ENCODE assay signal across 20 cellular contexts in the genomic region with DNA sequence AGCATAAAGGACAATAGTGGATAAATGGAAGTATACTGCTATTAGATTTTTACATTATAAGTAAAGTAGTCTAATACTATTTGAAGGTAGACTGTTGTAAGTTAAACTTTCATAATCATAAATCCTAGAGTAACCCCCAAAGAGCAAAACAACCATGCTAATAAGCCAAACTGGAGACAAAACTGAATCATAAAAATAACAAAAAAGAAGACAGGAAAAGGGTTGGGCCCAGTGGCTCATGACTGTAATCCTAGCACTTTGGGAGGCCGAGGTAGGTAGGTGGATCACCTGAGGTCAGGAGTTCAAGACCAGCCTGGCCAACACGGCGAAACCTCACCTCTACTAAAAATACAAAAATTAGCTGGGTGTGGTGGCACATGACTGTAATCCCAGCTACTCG. TPM values are rescaled to one million over a fixed set of nuclear protein-coding genes. Genes with fewer than 3 reads are reported as not detected.
DNase-seq lines count a peak whose midpoint lies in the region; ATAC-seq, FAIRE-seq and TF ChIP-seq lines count a peak whose summit lies in the region.
"Had no signal": no experiment of that assay in that cellular context is flagged by ENCODE, and none has a peak within 500 bp of the region (broad histone marks: within the 10 kb centered on the region; RNA-seq: fewer than 3 reads in every experiment).

No MANE protein-coding gene starts in this region.

- dilution Hi-C loops in keratinocyte (cut with MboI; ENCODE audit: extremely low pct_ligation_motif_present, low sequenced_read_pairs), result no loop called here

- peaks cover 4% of the 10 kb centered on the region; the same call in 1 of the 2 replicates for H3K36me3 ChIP-seq in RWPE2 (ENCODE audit: low read depth)
- H3K36me3 ChIP-seq in keratinocyte (ENCODE audit: control insufficient read depth in 2 of 2, extremely low read depth in 1 of 2, insufficient read depth in 2 of 2, low read length in 2 of 2), result peaks cover 5 to 7% of the 10 kb centered on the region in 2 experiments
- H3K36me3 ChIP-seq in gastrocnemius medialis, result no peaks in the 10 kb centered on the region
- no peaks in the 10 kb centered on the region for H3K36me3 ChIP-seq in left ventricle myocardium inferior

- in situ Hi-C loops in Caki2 (cut with HindIII; ENCODE audit: low pct_unique_long_range_greater_than_20kb, low sequenced_read_pairs), result no loop called here
- in situ Hi-C loops in gastrocnemius medialis (cut with MboI; ENCODE audit: low sequenced_read_pairs in 4 of 4), result no loop called here

- no peak overlapping the region for H3K9ac ChIP-seq in keratinocyte (ENCODE audit: control insufficient read depth, extremely low read depth, insufficient read depth, low read length)

- H3K79me2 ChIP-seq in keratinocyte (ENCODE audit: control insufficient read depth, insufficient read depth, low read length), result peaks cover 94% of the 10 kb centered on the region

- H2AFZ ChIP-seq in keratinocyte (ENCODE audit: control insufficient read depth, low read length), result no peak overlapping the region

- H3K27ac ChIP-seq in RWPE2 (ENCODE audit: poor library complexity, severe bottlenecking) (peak overlapping the region; percentile 59), keratinocyte (ENCODE audit: control insufficient read depth, insufficient read depth, low read length) (peak overlapping the region; percentile 62), gastrocnemius medialis (peak overlapping the region; percentile 37 to 78 (median 54)), left ventricle myocardium inferior (replicated peaks) (no peak overlapping the region)
- H3K27ac ChIP-seq: C4-2B had no signal

- no peak for TF ChIP-seq POLR2A in gastrocnemius medialis (IDR thresholded peaks at IDR 0.05)

- H3K27me3 ChIP-seq in RWPE2 (ENCODE audit: insufficient read depth, poor library complexity, severe bottlenecking) (no peaks in the 10 kb centered on the region), keratinocyte (ENCODE audit: control insufficient read depth, extremely low read depth, insufficient read depth, low read length) (no peaks in the 10 kb centered on the region), gastrocnemius medialis (no peaks in the 10 kb centered on the region), left ventricle myocardium inferior (ENCODE audit: low read depth) (no peaks in the 10 kb centered on the region)
- H3K27me3 ChIP-seq: MG63 had no signal

- H3K9me3 ChIP-seq in RWPE2 (ENCODE audit: severe bottlenecking) (no peaks in the 10 kb centered on the region), keratinocyte (ENCODE audit: control insufficient read depth, low read depth, low read length) (no peaks in the 10 kb centered on the region), gastrocnemius medialis (no peaks in the 10 kb centered on the region), left ventricle myocardium inferior (replicated peaks) (no peaks in the 10 kb centered on the region)
- H3K9me3 ChIP-seq: MG63 had no signal

- H3K4me2 ChIP-seq in keratinocyte (ENCODE audit: control insufficient read depth, extremely low read depth, insufficient read depth, low read depth, low read length), result peak overlapping the region; percentile 55

- DNase-seq in Caki2 (ENCODE audit: low read depth) (peak; percentile 37), RWPE2 (ENCODE audit: low spot score) (no peak), keratinocyte (ENCODE audit: low read depth, low spot score) (no peak), gastrocnemius medialis (no peak), left ventricle myocardium inferior (no peak), AG08396 (ENCODE audit: low spot score) (no peak), NOMO-1 (lab: John Stamatoyannopoulos, UW; ENCODE audit: unreplicated experiment in 2 of 2) (no peak)
- DNase-seq: DMS 273 treated with DMSO at 0.1 percent for 48 hours, GDM1, KG1, MG63, NCI-H1092 treated with DMSO at 0.1 percent for 48 hours, NCI-H1694 treated with DMSO at 0.1 percent for 48 hours, NCI-H2107, NCI-H2227 treated with DMSO at 0.1 percent for 48 hours, NCI-H524 had no signal

- no peaks in the 10 kb centered on the region for H3K9me1 ChIP-seq in keratinocyte (ENCODE audit: control insufficient read depth, extremely low read depth, insufficient read depth, low read length)

- H3K4me1 ChIP-seq in RWPE2 (ENCODE audit: insufficient read depth, poor library complexity, severe bottlenecking) (peaks cover 43% of the 10 kb centered on the region), keratinocyte (ENCODE audit: control insufficient read depth, extremely low read depth, insufficient read depth, low read length) (peaks cover 46% of the 10 kb centered on the region), gastrocnemius medialis (peaks cover 65 to 68% of the 10 kb centered on the region in 2 donors), left ventricle myocardium inferior (peaks cover 70% of the 10 kb centered on the region)

- H4K20me1 ChIP-seq in keratinocyte (ENCODE audit: control insufficient read depth, extremely low read depth, insufficient read depth, low read length), result no peaks in the 10 kb centered on the region

- ATAC-seq in RWPE2 (ENCODE audit: low read depth) (peak; percentile 56), gastrocnemius medialis (no peak)
- ATAC-seq: GM12878, HepG2 had no signal

- intact Hi-C loops in gastrocnemius medialis (cut with DNase I; ENCODE audit: low total_unique reads) (no loop called here), left ventricle myocardium inferior (cut with micrococcal nuclease) (no loop called here)

- FAIRE-seq in keratinocyte (lab: Jason Lieb, UNC), result no peak
- FAIRE-seq: A204.1, GM12878, HepG2 had no signal

- no peak for TF ChIP-seq CTCF in RWPE2 (IDR thresholded peaks at IDR 0.05; ENCODE audit: poor library complexity, severe bottlenecking)
- no peak for TF ChIP-seq CTCF in keratinocyte (optimal IDR thresholded peaks at IDR 0.05 in 1 of 3, IDR thresholded peaks at IDR 0.05 in 1 of 3, conservative IDR thresholded peaks at IDR 0.05 in 1 of 3; ENCODE audit: extremely low read depth in 1 of 3, insufficient read depth in 2 of 3, low read length in 3 of 3)
- no peak for TF ChIP-seq CTCF in gastrocnemius medialis (IDR thresholded peaks at IDR 0.05 in 4 of 5, conservative IDR thresholded peaks at IDR 0.05 in 1 of 5)
- no peak for TF ChIP-seq CTCF in left ventricle myocardium inferior (IDR thresholded peaks at IDR 0.05; ENCODE audit: borderline replicate concordance)

- H3K4me3 ChIP-seq in RWPE2 (ENCODE audit: severe bottlenecking) (no peak overlapping the region), keratinocyte (ENCODE audit: control insufficient read depth in 2 of 3, extremely low read depth in 1 of 3, insufficient read depth in 2 of 3, low read depth in 1 of 3, low read length in 3 of 3) (no peak overlapping the region), gastrocnemius medialis (no peak overlapping the region), left ventricle myocardium inferior (no peak overlapping the region)
- H3K4me3 ChIP-seq: GM12878, MG63 had no signal

RNA-seq across cellular contexts. Expression of gene CACUL1, which starts 9.7 kb away (rescaled TPM):
- total RNA-seq in Caki2 (2014; rRNA removed; shearing (Covaris generic); ENCODE audit: low replicate concordance), result 19.0 and 24.0 TPM in 2 replicates
- 19.5 to 36.5 TPM (median 20.1 TPM) in 3 replicates for polyA plus RNA-seq in keratinocyte
- 17.7 TPM for polyA plus RNA-seq in keratinocyte (2011; ENCODE audit: low read depth)
- 12.9 and 20.4 TPM in 2 replicates for polyA plus RNA-seq in keratinocyte (2011; cell fraction: cytosol; rRNA removed)
- 18.4 and 21.2 TPM in 2 replicates for polyA plus RNA-seq in keratinocyte (2011; cell fraction: nucleus; rRNA removed)
- polyA plus RNA-seq in keratinocyte (2012; ENCODE audit: low replicate concordance), result 16.3 and 21.8 TPM in 2 replicates
- polyA minus RNA-seq in keratinocyte, result 13.2 to 43.8 TPM (median 20.9 TPM) in 3 replicates
- 27.2 TPM for polyA minus RNA-seq in keratinocyte (2011; cell fraction: cytosol; rRNA and poly(A)+ RNA removed)
- polyA minus RNA-seq in keratinocyte (2011; cell fraction: nucleus; rRNA and poly(A)+ RNA removed), result 29.6 and 42.8 TPM in 2 replicates
- total RNA-seq in gastrocnemius medialis (10 to 100 TPM; 28.5 to 59.5 (median 38.2) TPM), left ventricle myocardium inferior (27.4 TPM)
